Comparison of ENCODE assay signal across 18 cellular contexts in the genomic region with DNA sequence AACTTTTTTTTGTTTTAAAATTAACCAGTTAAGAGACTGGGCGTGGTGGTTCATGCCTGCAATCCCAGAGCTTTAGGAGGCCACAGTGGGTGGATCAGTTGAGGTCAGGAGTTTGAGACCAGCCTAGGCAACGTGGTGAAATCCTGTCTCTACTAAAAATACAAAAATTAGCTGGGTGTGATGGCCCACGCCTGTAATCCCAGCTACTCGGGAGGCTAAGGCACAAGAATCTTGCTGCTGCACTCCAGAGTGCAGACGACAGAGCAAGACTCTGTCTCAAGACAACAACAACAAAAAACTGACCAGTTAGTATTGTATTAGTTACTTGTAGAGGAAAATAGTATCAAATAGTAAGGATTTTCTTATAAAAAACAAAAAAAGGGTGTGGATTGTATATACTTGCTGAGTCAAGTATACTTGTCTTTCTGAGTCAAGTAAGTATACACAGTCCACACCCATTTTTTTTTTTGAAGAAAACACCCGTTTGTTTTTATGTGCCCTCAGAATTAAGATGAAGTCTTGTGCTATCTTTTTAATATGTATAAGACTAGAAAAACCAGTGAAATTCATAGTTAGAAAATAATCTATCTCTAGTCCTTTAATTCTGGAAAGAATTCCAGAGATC. TPM values are rescaled to one million over a fixed set of nuclear protein-coding genes. Genes with fewer than 3 reads are reported as not detected.
DNase-seq lines count a peak whose midpoint lies in the region; ATAC-seq and TF ChIP-seq lines count a peak whose summit lies in the region.
"Had no signal": no experiment of that assay in that cellular context is flagged by ENCODE, and none has a peak within 500 bp of the region (broad histone marks: within the 10 kb centered on the region; RNA-seq: fewer than 3 reads in every experiment).

No MANE protein-coding gene starts in this region.

- peak overlapping the region in 3 of 8 donors; percentile 7 to 54 (median 18) for H3K4me3 Mint-ChIP-seq in CD4-positive, alpha-beta memory T cell
- no peak overlapping the region for H3K4me3 Mint-ChIP-seq in activated CD8-positive, alpha-beta memory T cell treated with anti-CD3 and anti-CD28 coated beads, Interleukin-2, amount 10 ng/mL, durations not matched to agents 7 days and 5 days
- H3K4me3 Mint-ChIP-seq: activated CD4-positive, alpha-beta T cell treated with anti-CD3 and anti-CD28 coated beads, Interleukin-2, amount 10 ng/mL, durations not matched to agents 7 days and 5 days; activated naive CD4-positive, alpha-beta T cell treated with anti-CD3 and anti-CD28 coated beads for 36 hours; stimulated activated naive CD8-positive, alpha-beta T cell treated with anti-CD3 and anti-CD28 coated beads, Interleukin-15, Interleukin-2, amounts not matched to agents 100 ng/mL and 50 ng/mL, for 24 hours had no signal

- BruUV-seq in PC-9 (replicated peaks; lab: Mats Ljungman, UMichigan), result no TSS peak

- no peaks in the 10 kb centered on the region for H3K27me3 Mint-ChIP-seq in CD4-positive, alpha-beta memory T cell
- H3K27me3 Mint-ChIP-seq in activated CD8-positive, alpha-beta memory T cell treated with anti-CD3 and anti-CD28 coated beads, Interleukin-2, amount 10 ng/mL, durations not matched to agents 7 days and 5 days, result no peaks in the 10 kb centered on the region
- H3K27me3 Mint-ChIP-seq: activated CD4-positive, alpha-beta T cell treated with anti-CD3 and anti-CD28 coated beads, Interleukin-2, amount 10 ng/mL, durations not matched to agents 7 days and 5 days; stimulated activated naive CD8-positive, alpha-beta T cell treated with anti-CD3 and anti-CD28 coated beads, Interleukin-15, Interleukin-2, amounts not matched to agents 100 ng/mL and 50 ng/mL, for 24 hours had no signal

- H3K9me3 ChIP-seq in CD4-positive, alpha-beta memory T cell (ENCODE audit: control insufficient read depth in 1 of 2, low read length in 2 of 2), result no peaks in the 10 kb centered on the region
- H3K9me3 ChIP-seq in PC-9 (ENCODE audit: insufficient read depth, low read depth) (no peaks in the 10 kb centered on the region), osteoblast (ENCODE audit: low read depth, low read length) (no peaks in the 10 kb centered on the region)
- H3K9me3 ChIP-seq: prostate gland, uterus had no signal

- H3K36me3 ChIP-seq in CD4-positive, alpha-beta memory T cell (ENCODE audit: insufficient read depth, low read length), result no peaks in the 10 kb centered on the region
- 0 out of 2 replicates have a peak, but pooled peaks cover under 1% of the 10 kb centered on the region for H3K36me3 ChIP-seq in PC-9 (ENCODE audit: low read depth)
- peaks cover 12% of the 10 kb centered on the region for H3K36me3 ChIP-seq in osteoblast (ENCODE audit: insufficient read depth, low read length)
- H3K36me3 ChIP-seq: prostate gland, uterus had no signal

- DNase-seq in CD4-positive, alpha-beta memory T cell, result no peak
- no peak for DNase-seq in PC-9
- no peak for DNase-seq in osteoblast (ENCODE audit: insufficient read length, low spot score, missing footprints)
- no peak for DNase-seq in GDM1 (lab: John Stamatoyannopoulos, UW)
- no peak for DNase-seq in substantia nigra (lab: John Stamatoyannopoulos, UW)
- DNase-seq in NCI-H1694 (lab: John Stamatoyannopoulos, UW), result no peak
- no peak for DNase-seq in activated CD8-positive, alpha-beta memory T cell treated with anti-CD3 and anti-CD28 coated beads, Interleukin-2, amount 10 ng/mL, durations not matched to agents 7 days and 5 days
- DNase-seq: activated CD4-positive, alpha-beta T cell treated with anti-CD3 and anti-CD28 coated beads, Interleukin-2, amount 10 ng/mL, durations not matched to agents 7 days and 5 days; activated naive CD4-positive, alpha-beta T cell treated with anti-CD3 and anti-CD28 coated beads for 36 hours; activated T-cell treated with anti-CD3 and anti-CD28 coated beads for 4 hours; NCI-H1417 treated with DMSO at 0.1 percent for 48 hours; NCI-H2227 treated with DMSO at 0.1 percent for 48 hours; SIG-M5; T1000; uterus had no signal

- H3K36me3 Mint-ChIP-seq in CD4-positive, alpha-beta memory T cell, result peaks cover 12 to 23% of the 10 kb centered on the region in 2 donors
- H3K36me3 Mint-ChIP-seq in activated CD8-positive, alpha-beta memory T cell treated with anti-CD3 and anti-CD28 coated beads, Interleukin-2, amount 10 ng/mL, durations not matched to agents 7 days and 5 days, result peaks cover 16% of the 10 kb centered on the region

- H4K20me1 ChIP-seq in PC-9 (ENCODE audit: insufficient read depth) (peaks cover 5% of the 10 kb centered on the region), osteoblast (ENCODE audit: insufficient read depth, low read length) (peaks cover 65% of the 10 kb centered on the region)

- TF ChIP-seq CTCF in PC-9 (conservative IDR thresholded peaks at IDR 0.05) (no peak), osteoblast (IDR thresholded peaks at IDR 0.05; ENCODE audit: extremely low read depth, low read depth, low read length) (no peak)

- no peaks in the 10 kb centered on the region for H3K9me3 Mint-ChIP-seq in CD4-positive, alpha-beta memory T cell
- H3K9me3 Mint-ChIP-seq in activated CD8-positive, alpha-beta memory T cell treated with anti-CD3 and anti-CD28 coated beads, Interleukin-2, amount 10 ng/mL, durations not matched to agents 7 days and 5 days (ENCODE audit: low read depth), result no peaks in the 10 kb centered on the region
- H3K9me3 Mint-ChIP-seq: activated CD4-positive, alpha-beta T cell treated with anti-CD3 and anti-CD28 coated beads, Interleukin-2, amount 10 ng/mL, durations not matched to agents 7 days and 5 days; activated naive CD4-positive, alpha-beta T cell treated with anti-CD3 and anti-CD28 coated beads for 36 hours; stimulated activated naive CD8-positive, alpha-beta T cell treated with anti-CD3 and anti-CD28 coated beads, Interleukin-15, Interleukin-2, amounts not matched to agents 100 ng/mL and 50 ng/mL, for 24 hours had no signal

- peak overlapping the region in 4 of 7 donors; percentile 1 to 77 (median 38) for H3K27ac Mint-ChIP-seq in CD4-positive, alpha-beta memory T cell
- no peak overlapping the region for H3K27ac Mint-ChIP-seq in activated CD8-positive, alpha-beta memory T cell treated with anti-CD3 and anti-CD28 coated beads, Interleukin-2, amount 10 ng/mL, durations not matched to agents 7 days and 5 days
- H3K27ac Mint-ChIP-seq: activated CD4-positive, alpha-beta T cell treated with anti-CD3 and anti-CD28 coated beads, Interleukin-2, amount 10 ng/mL, durations not matched to agents 7 days and 5 days; activated naive CD4-positive, alpha-beta T cell treated with anti-CD3 and anti-CD28 coated beads for 36 hours; stimulated activated naive CD8-positive, alpha-beta T cell treated with anti-CD3 and anti-CD28 coated beads, Interleukin-15, Interleukin-2, amounts not matched to agents 100 ng/mL and 50 ng/mL, for 24 hours had no signal

- CTCF ChIA-PET in CD4-positive, alpha-beta memory T cell (lab: Charles Lee; ENCODE audit: partially characterized antibody), result no interaction called here
- CTCF ChIA-PET in PC-9 (lab: Charles Lee), result no interaction called here
- CTCF ChIA-PET in activated CD8-positive, alpha-beta memory T cell treated with anti-CD3 and anti-CD28 coated beads, Interleukin-2, amount 10 ng/mL, durations not matched to agents 7 days and 5 days (lab: Charles Lee), result interaction anchor here (1.4 kb wide), 1 partner anchor 49 kb away, joined by 3 read pairs; no protein-coding TSS in a partner anchor

- H2AFZ ChIP-seq in PC-9, result no peak overlapping the region
- no peak overlapping the region for H2AFZ ChIP-seq in osteoblast (ENCODE audit: low read length)

- H3F3A ChIP-seq in PC-9 (ENCODE audit: insufficient read depth, low read depth), result peaks cover 9% of the 10 kb centered on the region

- no peaks in the 10 kb centered on the region for H3K9me2 ChIP-seq in PC-9 (ENCODE audit: insufficient read depth)

- intact Hi-C loops in CD4-positive, alpha-beta memory T cell (cut with micrococcal nuclease), result no loop called here
- intact Hi-C loops in PC-9 (cut with micrococcal nuclease; ENCODE audit: unreplicated experiment), result no loop called here

- H3K4me1 ChIP-seq in CD4-positive, alpha-beta memory T cell (ENCODE audit: insufficient read depth, low read length), result peaks cover 36% of the 10 kb centered on the region
- H3K4me1 ChIP-seq in PC-9 (replicated peaks; ENCODE audit: insufficient read depth), result peaks cover 22% of the 10 kb centered on the region
- peaks cover 20% of the 10 kb centered on the region for H3K4me1 ChIP-seq in osteoblast (ENCODE audit: insufficient read depth, low read length)
- H3K4me1 ChIP-seq: prostate gland, uterus had no signal

- ATAC-seq in esophagus mucosa, result peak; percentile 68
- ATAC-seq in activated CD8-positive, alpha-beta memory T cell treated with anti-CD3 and anti-CD28 coated beads, Interleukin-2, amount 10 ng/mL, durations not matched to agents 7 days and 5 days, result no peak

- H3K27me3 ChIP-seq in CD4-positive, alpha-beta memory T cell (ENCODE audit: insufficient read depth, low read length), result no peaks in the 10 kb centered on the region
- H3K27me3 ChIP-seq in PC-9 (ENCODE audit: insufficient read depth, low read depth) (no peaks in the 10 kb centered on the region), osteoblast (ENCODE audit: insufficient read depth, low read length) (no peaks in the 10 kb centered on the region)
- H3K27me3 ChIP-seq: uterus had no signal

- peaks cover 24 to 61% (median 48%) of the 10 kb centered on the region in 4 donors for H3K4me1 Mint-ChIP-seq in CD4-positive, alpha-beta memory T cell
- H3K4me1 Mint-ChIP-seq in activated CD8-positive, alpha-beta memory T cell treated with anti-CD3 and anti-CD28 coated beads, Interleukin-2, amount 10 ng/mL, durations not matched to agents 7 days and 5 days, result peaks cover 1% of the 10 kb centered on the region

- H3K4me2 ChIP-seq in PC-9, result peak overlapping the region; percentile 38
- no peak overlapping the region for H3K4me2 ChIP-seq in osteoblast (ENCODE audit: insufficient read depth, low read length)

- H3K27ac ChIP-seq in CD4-positive, alpha-beta memory T cell (ENCODE audit: low read depth, low read length), result no peak overlapping the region
- peak overlapping the region; percentile 51 for H3K27ac ChIP-seq in PC-9
- peak overlapping the region; percentile 16 for H3K27ac ChIP-seq in osteoblast (ENCODE audit: low read depth, low read length)
- H3K27ac ChIP-seq in substantia nigra (ENCODE audit: low read depth, low read length, poor library complexity, severe bottlenecking), result no peak overlapping the region
- H3K27ac ChIP-seq: prostate gland had no signal

- H3K79me2 ChIP-seq in PC-9 (ENCODE audit: low read depth) (peaks cover 88% of the 10 kb centered on the region), osteoblast (ENCODE audit: insufficient read depth, low read length) (peaks cover 95% of the 10 kb centered on the region)

- POLR2A ChIA-PET in CD4-positive, alpha-beta memory T cell (lab: Charles Lee; ENCODE audit: partially characterized antibody), result no interaction called here
- POLR2A ChIA-PET in PC-9 (lab: Charles Lee; ENCODE audit: unreplicated experiment), result no interaction called here

- H3K4me3 ChIP-seq in CD4-positive, alpha-beta memory T cell (ENCODE audit: low read length in 2 of 2), result no peak overlapping the region
- H3K4me3 ChIP-seq in PC-9 (no peak overlapping the region), osteoblast (ENCODE audit: insufficient read depth, low read length) (no peak overlapping the region)
- H3K4me3 ChIP-seq: prostate gland, uterus had no signal

RNA-seq across cellular contexts. Expression of a gene that starts 25.3 kb away (rescaled TPM):
- total RNA-seq in CD4-positive, alpha-beta memory T cell, result 10 to 100 TPM; 34.8 to 36.3 TPM
- 10 to 100 TPM; 57.5 to 58.8 TPM for polyA plus RNA-seq in CD4-positive, alpha-beta memory T cell
- total RNA-seq in PC-9 (2021) (23.7 and 33.8 TPM in 2 replicates), esophagus mucosa (63.9 TPM), osteoblast (40.9 and 43.9 TPM in 2 replicates)
- 10 to 100 TPM; 36.3 to 41.0 TPM for total RNA-seq in activated CD8-positive, alpha-beta memory T cell treated with anti-CD3 and anti-CD28 coated beads, Interleukin-2, amount 10 ng/mL, durations not matched to agents 7 days and 5 days

Comparison
In these comparisons a context has a peak if more than half of its experiments do, and no peak if none do; other contexts are left out.
1. H3K27ac ChIP-seq: peak in PC-9 (single experiment) and osteoblast (single experiment); none in CD4-positive, alpha-beta memory T cell (single experiment) and substantia nigra (single experiment).